In genomic region chr2:161415041-161415440, GRCh38 we compare ENCODE assay signal across 8 cellular contexts. TPM values are rescaled to one million over a fixed set of nuclear protein-coding genes. Genes with fewer than 3 reads are reported as not detected.
A peak's percentile ranks its signal among the peaks of the same experiment; 100 is the strongest.
DNase-seq lines count a peak whose midpoint lies in the region; ATAC-seq, FAIRE-seq and TF ChIP-seq lines count a peak whose summit lies in the region.

No MANE protein-coding gene starts in this region.

- H2AK5ac ChIP-seq in H1 (ENCODE audit: low read depth, low read length) = no peak overlapping the region

- POLR2A ChIA-PET in OCI-LY7 (lab: Charles Lee) = no interaction called here
- POLR2A ChIA-PET in H1 (lab: Charles Lee; ENCODE audit: partially characterized antibody) = interaction anchor here (1.3 to 2.2 kb wide), 4 partner anchors 9 to 170 kb away, joined by 3 to 8 read pairs (median 5); no protein-coding TSS in a partner anchor

- BruUV-seq in OCI-LY7 (replicated peaks; lab: Mats Ljungman, UMichigan) = no TSS peak

- FAIRE-seq in H1 (lab: Jason Lieb, UNC) = no peak

- H2AFZ ChIP-seq in OCI-LY7 (ENCODE audit: low read length) = no peak overlapping the region
- no peak overlapping the region for H2AFZ ChIP-seq in H1 (ENCODE audit: low read length)

- H3K27me3 ChIP-seq in H1 (replicated peaks in 1 of 4; ENCODE audit: control insufficient read depth in 3 of 4, extremely low read depth in 1 of 4, insufficient read depth in 3 of 4, low read length in 3 of 4) (peaks cover 46 to 72% (median 62%) of the 10 kb centered on the region in 4 experiments), rectal smooth muscle tissue (ENCODE audit: control insufficient read depth, insufficient read depth, low read length) (peaks cover 46% of the 10 kb centered on the region)

- no peak for TF ChIP-seq POLR2A in H1 (IDR thresholded peaks at IDR 0.05; ENCODE audit: control extremely low read depth in 1 of 2, low read depth in 2 of 2, low read length in 2 of 2)

- no peak overlapping the region for H3K4ac ChIP-seq in H1 (replicated peaks; ENCODE audit: insufficient read length, low read depth, low read length)

- H3K56ac ChIP-seq in H1 (replicated peaks; ENCODE audit: insufficient read length, low read depth, low read length) = no peak overlapping the region

- H3K23me2 ChIP-seq in H1 (ENCODE audit: low read depth, low read length) = peaks cover 8% of the 10 kb centered on the region; the same call in 1 of the 2 replicates

- H4K20me1 ChIP-seq in OCI-LY7 (ENCODE audit: insufficient read depth, low read length) (no peaks in the 10 kb centered on the region), H1 (replicated peaks in 1 of 2; ENCODE audit: control insufficient read depth in 1 of 2, insufficient read depth in 2 of 2, low read length in 2 of 2) (peaks cover 2 to 21% of the 10 kb centered on the region in 2 experiments)

- no peak overlapping the region for H4K8ac ChIP-seq in H1 (ENCODE audit: extremely low read depth, insufficient read depth, low read length)

- H3K36me3 Mint-ChIP-seq in HFFc6 (ENCODE audit: low read depth) = peaks cover 9% of the 10 kb centered on the region

- H3K79me2 ChIP-seq in OCI-LY7 (ENCODE audit: insufficient read depth, low read depth, low read length) (no peaks in the 10 kb centered on the region), H1 (ENCODE audit: control insufficient read depth in 1 of 2, insufficient read depth in 2 of 2, low read length in 2 of 2) (no peaks in the 10 kb centered on the region)

- CTCF ChIA-PET in OCI-LY7 (lab: Charles Lee; ENCODE audit: unreplicated experiment) = no interaction called here
- CTCF ChIA-PET in H1 (lab: Charles Lee; ENCODE audit: partially characterized antibody) = interaction anchor here (0.5 to 3.0 kb wide), 6 partner anchors 9 to 730 kb away, joined by 3 to 16 read pairs (median 4); partner anchors contain the start of gene PSMD14

- TF ChIP-seq CTCF in HFFc6 (IDR thresholded peaks at IDR 0.05) (no peak), OCI-LY7 (conservative IDR thresholded peaks at IDR 0.05; ENCODE audit: low read length) (no peak), H1 (IDR thresholded peaks at IDR 0.05; ENCODE audit: control extremely low read depth in 1 of 3, insufficient read depth in 1 of 3, low read depth in 1 of 3, low read length in 3 of 3) (no peak), mucosa of descending colon (IDR thresholded peaks at IDR 0.05) (no peak)

- peaks cover 42% of the 10 kb centered on the region for H3K27me3 Mint-ChIP-seq in HFFc6 (ENCODE audit: insufficient read depth)

- no peak overlapping the region for H3K18ac ChIP-seq in H1 (ENCODE audit: extremely low read depth, low read length)

- H3K4me1 ChIP-seq in OCI-LY7 (ENCODE audit: insufficient read depth, low read length, poor library complexity, severe bottlenecking) (no peaks in the 10 kb centered on the region), H1 (replicated peaks in 1 of 4; ENCODE audit: control insufficient read depth in 3 of 4, insufficient read depth in 4 of 4, low read length in 3 of 4) (peaks cover 14 to 27% (median 22%) of the 10 kb centered on the region in 4 experiments), rectal smooth muscle tissue (ENCODE audit: control insufficient read depth, insufficient read depth, low read length) (peaks cover 4% of the 10 kb centered on the region), mucosa of descending colon (ENCODE audit: low read depth) (peaks cover 33% of the 10 kb centered on the region)

- no peak overlapping the region for H2BK20ac ChIP-seq in H1 (ENCODE audit: low read length)

- no peak for TF ChIP-seq EP300 in H1 (IDR thresholded peaks at IDR 0.05; ENCODE audit: borderline replicate concordance in 1 of 2, low read depth in 2 of 2, low read length in 2 of 2)

- intact Hi-C loops in OCI-LY7 (cut with micrococcal nuclease; ENCODE audit: unreplicated experiment) (no loop called here), mucosa of descending colon (cut with DNase I, micrococcal nuclease) (no loop called here)

- H3K27ac Mint-ChIP-seq in HFFc6 = no peak overlapping the region

- H3K27ac ChIP-seq in OCI-LY7 (ENCODE audit: low read depth, low read length, poor library complexity, severe bottlenecking) = no peak overlapping the region
- no peak overlapping the region for H3K27ac ChIP-seq in H1 (ENCODE audit: low read depth, low read length)
- no peak overlapping the region for H3K27ac ChIP-seq in rectal smooth muscle tissue (ENCODE audit: low read depth, low read length)

- H3K14ac ChIP-seq in H1 (ENCODE audit: insufficient read length) = no peak overlapping the region

- H3K4me2 ChIP-seq in OCI-LY7 (ENCODE audit: low read length) = 0 out of 2 replicates have a peak overlapping the region, but pooled peaks have one; percentile 31
- H3K4me2 ChIP-seq in H1 (ENCODE audit: insufficient read depth in 1 of 2, low read depth in 2 of 2, low read length in 2 of 2) = peak overlapping the region; percentile 85 to 86

- H3K4me3 ChIP-seq in OCI-LY7 (ENCODE audit: low read depth, low read length, poor library complexity, severe bottlenecking) (no peak overlapping the region), H1 (ENCODE audit: extremely low read depth in 1 of 4, insufficient read depth in 2 of 4, low read depth in 3 of 4, low read length in 4 of 4) (peak overlapping the region; percentile 17 to 60 (median 44); a peak in 6 of 8 replicates), rectal smooth muscle tissue (ENCODE audit: low read length) (peak overlapping the region; percentile 68), mucosa of descending colon (no peak overlapping the region)

- peak overlapping the region; percentile 83 for H3K4me3 Mint-ChIP-seq in HFFc6

- peaks cover 71% of the 10 kb centered on the region for H3K4me1 Mint-ChIP-seq in HFFc6 (ENCODE audit: low read depth)

- H4K91ac ChIP-seq in H1 (replicated peaks; ENCODE audit: insufficient read length, low read length) = no peak overlapping the region

- no peak overlapping the region for H4K5ac ChIP-seq in H1 (ENCODE audit: insufficient read length, low read depth, low read length)

- H3K9me2 ChIP-seq in OCI-LY7 (ENCODE audit: insufficient read depth, low read length) = no peaks in the 10 kb centered on the region

- H3K23ac ChIP-seq in H1 (ENCODE audit: insufficient read length) = no peak overlapping the region

- H3K79me1 ChIP-seq in H1 (ENCODE audit: low read depth, low read length) = no peaks in the 10 kb centered on the region

- peaks cover 9% of the 10 kb centered on the region for H3K36me3 ChIP-seq in OCI-LY7 (ENCODE audit: insufficient read depth, low read length)
- H3K36me3 ChIP-seq in H1 (ENCODE audit: control insufficient read depth in 2 of 4, insufficient read depth in 4 of 4, low read length in 3 of 4) = peaks cover 0 to 4% (median 1%) of the 10 kb centered on the region in 4 experiments; a peak in 2 of 8 replicates
- no peaks in the 10 kb centered on the region for H3K36me3 ChIP-seq in rectal smooth muscle tissue (ENCODE audit: control insufficient read depth, insufficient read depth, low read length)
- H3K36me3 ChIP-seq in mucosa of descending colon (ENCODE audit: low read depth) = no peaks in the 10 kb centered on the region

- 4% methylated on average over 13 of the region's 13 CpGs; no CpG with 5 or more reads in 1 of the 2 experiments for WGBS in H1 (ENCODE audit: extremely low coverage in 1 of 2, insufficient coverage in 1 of 2, insufficient read length in 1 of 2, insufficient replicate concordance in 2 of 2, low coverage in 1 of 2, low lambda C conversion rate in 2 of 2, missing lambda C conversion rate in 1 of 2), 2 experiments

- no peak overlapping the region for H2BK5ac ChIP-seq in H1 (ENCODE audit: low read depth, low read length)

- H3K9ac ChIP-seq in H1 (replicated peaks in 1 of 4; ENCODE audit: extremely low read depth in 1 of 4, low read depth in 3 of 4, low read length in 3 of 4) (no peak overlapping the region), rectal smooth muscle tissue (ENCODE audit: low read length) (no peak overlapping the region)

- H2BK12ac ChIP-seq in H1 (ENCODE audit: low read depth, low read length) = no peak overlapping the region

- ATAC-seq in mucosa of descending colon = no peak

- TF ChIP-seq RAD21 in H1 (IDR thresholded peaks at IDR 0.05 in 1 of 2, conservative IDR thresholded peaks at IDR 0.05 in 1 of 2; ENCODE audit: low read depth in 2 of 2, low read length in 2 of 2) = no peak

- H3K9me3 ChIP-seq in OCI-LY7 (ENCODE audit: low read length) (no peaks in the 10 kb centered on the region), H1 (ENCODE audit: insufficient read depth in 2 of 2, low read depth in 1 of 2, low read length in 1 of 2) (no peaks in the 10 kb centered on the region), mucosa of descending colon (no peaks in the 10 kb centered on the region)

- H2BK120ac ChIP-seq in H1 (replicated peaks; ENCODE audit: low read depth, low read length) = no peak overlapping the region

- no peaks in the 10 kb centered on the region for H3K9me3 Mint-ChIP-seq in HFFc6

- DNase-seq in NCI-H1105 treated with DMSO at 0.1 percent for 48 hours (lab: John Stamatoyannopoulos, UW) (peak; percentile 51), NCI-H1105 (lab: John Stamatoyannopoulos, UW) (no peak), HFFc6 (no peak), OCI-LY7 (ENCODE audit: low spot score) (no peak), H1 (ENCODE audit: low read depth in 1 of 2, low spot score in 2 of 2) (no peak), anterior cingulate cortex (lab: John Stamatoyannopoulos, UW) (no peak), mucosa of descending colon (no peak)

- no peak overlapping the region for H2BK15ac ChIP-seq in H1 (ENCODE audit: low read length)

TF ChIP-seq in H1, 55 proteins besides CTCF, POLR2A, EP300 and RAD21 (continues in another document):
- peak; percentile 40 for TF ChIP-seq RNF2 (IDR thresholded peaks at IDR 0.05; ENCODE audit: borderline replicate concordance, low read depth, low read length, missing control alignments, poor library complexity, severe bottlenecking)
- peak; percentile 21; the same call in 1 of the 2 replicates for TF ChIP-seq SUZ12 (IDR thresholded peaks at IDR 0.05; ENCODE audit: low read length)

RNA-seq across cellular contexts. Expression of gene TBR1, which starts 1.1 kb away (rescaled TPM):
- under 1 TPM in 1 of 6 experiments, not detected in 5; 0.02 TPM for total RNA-seq in HFFc6 (2021; fragmentation: NEBNext Ultra II Directional; extraction: Animal tissue kit (Norgen Biotek cat#: 25700))
- 0.03 and 0.05 TPM in 2 replicates for total RNA-seq in OCI-LY7 (2014; rRNA removed; shearing (Covaris generic))
- total RNA-seq in OCI-LY7 (2022) = 0.06 TPM in 1 of 2 replicates, not detected in the other
- total RNA-seq in H1 (2021; fragmentation: NEBNext Ultra II Directional; extraction: Animal tissue kit (Norgen Biotek cat#: 25700)) = not detected in 2 replicates
- 0.05 TPM in 1 of 2 replicates, not detected in the other for polyA plus RNA-seq in H1 (2011; rRNA removed)
- polyA plus RNA-seq in H1 (2011; cell fraction: cytosol; rRNA removed) = not detected
- polyA plus RNA-seq in H1 (2011; cell fraction: nucleus; rRNA removed) = not detected
- not detected in 4 replicates for polyA plus RNA-seq in H1 (2012, experiment 1 of 2)
- not detected for polyA plus RNA-seq in H1 (2012, experiment 2 of 2)
- polyA plus RNA-seq in H1 (2013, experiment 1 of 2) = not detected
- polyA plus RNA-seq in H1 (2013, experiment 2 of 2) = not detected
- polyA minus RNA-seq in H1 (2011; rRNA and poly(A)+ RNA removed) = not detected in 2 replicates
- not detected for polyA minus RNA-seq in H1 (2011; cell fraction: cytosol; rRNA and poly(A)+ RNA removed)
- not detected for polyA minus RNA-seq in H1 (2011; cell fraction: nucleus; rRNA and poly(A)+ RNA removed)
- total RNA-seq in mucosa of descending colon = not detected

Comparison
In these comparisons a context has a peak if more than half of its experiments do, and no peak if none do; other contexts are left out.
1. H3K4me3 ChIP-seq: peak in H1 (4 of 4) and rectal smooth muscle tissue (single experiment); none in OCI-LY7 (single experiment) and mucosa of descending colon (single experiment).